In the genomic region with DNA sequence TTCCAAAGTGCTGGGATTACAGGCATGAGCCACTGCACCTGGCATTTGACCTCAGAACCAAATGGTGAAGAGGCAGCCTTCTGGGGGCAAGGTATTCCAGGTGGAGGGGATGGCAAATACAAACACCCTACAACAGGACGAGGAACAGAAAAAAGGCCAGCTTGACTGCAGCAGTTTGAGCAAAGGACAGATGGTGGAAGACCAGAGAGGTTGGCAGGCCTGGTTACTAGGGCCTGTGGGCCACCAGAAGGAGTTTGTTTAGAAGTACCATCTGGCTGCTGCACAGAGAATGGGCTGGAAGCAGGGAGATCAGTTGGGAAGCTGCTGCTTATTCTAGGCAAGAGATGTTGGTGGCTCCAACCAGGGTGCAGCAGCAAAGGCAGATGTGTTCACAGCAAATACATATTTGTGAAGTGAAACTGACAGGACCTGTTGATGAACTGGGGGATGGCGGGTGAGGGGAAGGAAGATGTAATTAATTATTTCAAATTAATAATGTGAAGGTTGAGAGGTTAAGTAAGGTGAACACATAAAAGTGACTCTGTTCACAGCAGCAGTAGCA, we compare ENCODE assay signal across 9 cellular contexts. TPM values are rescaled to one million over a fixed set of nuclear protein-coding genes. Genes with fewer than 3 reads are reported as not detected.
DNase-seq lines count a peak whose midpoint lies in the region; TF ChIP-seq lines count a peak whose summit lies in the region.
"Had no signal": no experiment of that assay in that cellular context is flagged by ENCODE, and none has a peak within 500 bp of the region (broad histone marks: within the 10 kb centered on the region; RNA-seq: fewer than 3 reads in every experiment).

No MANE protein-coding gene starts in this region.

- H3K27me3 Mint-ChIP-seq in activated naive CD4-positive, alpha-beta T cell treated with anti-CD3 and anti-CD28 coated beads, Interleukin-2, amount 50 U/mL, for 24 hours: no peaks in the 10 kb centered on the region
- H3K27me3 Mint-ChIP-seq in mesothelial cell of epicardium (ENCODE audit: low read depth): no peaks in the 10 kb centered on the region

- TF ChIP-seq POLR2A in ovary (IDR thresholded peaks at IDR 0.05): no peak

- no peaks in the 10 kb centered on the region for H3K9me3 ChIP-seq in ascending aorta
- H3K9me3 ChIP-seq in tibial artery: no peaks in the 10 kb centered on the region
- H3K9me3 ChIP-seq in ovary: no peaks in the 10 kb centered on the region

- peak overlapping the region; percentile 77 for H3K27ac Mint-ChIP-seq in activated naive CD4-positive, alpha-beta T cell treated with anti-CD3 and anti-CD28 coated beads, Interleukin-2, amount 50 U/mL, for 24 hours
- no peak overlapping the region for H3K27ac Mint-ChIP-seq in mesothelial cell of epicardium

- TF ChIP-seq CTCF in ascending aorta (IDR thresholded peaks at IDR 0.05): no peak
- TF ChIP-seq CTCF in tibial artery (IDR thresholded peaks at IDR 0.05): peak in 1 of 2 experiments; percentile 3
- TF ChIP-seq CTCF in ovary (IDR thresholded peaks at IDR 0.05): no peak
- TF ChIP-seq CTCF in mesothelial cell of epicardium (IDR thresholded peaks at IDR 0.05; ENCODE audit: unreplicated experiment): no peak

- H3K27ac ChIP-seq in ascending aorta (peak overlapping the region; percentile 97 to 99), tibial artery (peak overlapping the region; percentile 34 to 99), ovary (no peak overlapping the region)

- H3K4me1 Mint-ChIP-seq in activated naive CD4-positive, alpha-beta T cell treated with anti-CD3 and anti-CD28 coated beads, Interleukin-2, amount 50 U/mL, for 24 hours: peaks cover 53% of the 10 kb centered on the region
- peaks cover 33% of the 10 kb centered on the region for H3K4me1 Mint-ChIP-seq in mesothelial cell of epicardium

- H3K4me3 ChIP-seq in ascending aorta: no peak overlapping the region
- no peak overlapping the region for H3K4me3 ChIP-seq in tibial artery
- no peak overlapping the region for H3K4me3 ChIP-seq in ovary

- no peaks in the 10 kb centered on the region for H3K9me3 Mint-ChIP-seq in activated naive CD4-positive, alpha-beta T cell treated with anti-CD3 and anti-CD28 coated beads, Interleukin-2, amount 50 U/mL, for 24 hours
- H3K9me3 Mint-ChIP-seq in mesothelial cell of epicardium: no peaks in the 10 kb centered on the region

- H3K4me3 Mint-ChIP-seq in activated naive CD4-positive, alpha-beta T cell treated with anti-CD3 and anti-CD28 coated beads, Interleukin-2, amount 50 U/mL, for 24 hours: no peak overlapping the region
- no peak overlapping the region for H3K4me3 Mint-ChIP-seq in mesothelial cell of epicardium

- peaks cover 11 to 29% of the 10 kb centered on the region in 2 donors for H3K4me1 ChIP-seq in ascending aorta
- H3K4me1 ChIP-seq in tibial artery: peaks cover 0 to 47% (median 32%) of the 10 kb centered on the region in 4 donors
- H3K4me1 ChIP-seq in ovary (ENCODE audit: insufficient read depth): peaks cover 7% of the 10 kb centered on the region

- H3K36me3 Mint-ChIP-seq in activated naive CD4-positive, alpha-beta T cell treated with anti-CD3 and anti-CD28 coated beads, Interleukin-2, amount 50 U/mL, for 24 hours: no peaks in the 10 kb centered on the region
- no peaks in the 10 kb centered on the region for H3K36me3 Mint-ChIP-seq in mesothelial cell of epicardium

- intact Hi-C loops in ascending aorta (cut with DNase I) (loop anchor here (5.0 kb wide), 1 partner anchor 154 kb away; no protein-coding TSS in a partner anchor), tibial artery (cut with DNase I; ENCODE audit: low total_unique reads) (loop anchor here (2.0 kb wide), 1 partner anchor 112 kb away; no protein-coding TSS in a partner anchor), ovary (cut with DNase I) (loop anchor here in 3 of 4 donors (5.0 kb wide), 2 partner anchors 99 to 114 kb away; no protein-coding TSS in a partner anchor)

- 93 to 98% (median 94%) methylated on average over 2 of the region's 2 CpGs for WGBS in ovary, 3 donors

- H3K36me3 ChIP-seq in ascending aorta (no peaks in the 10 kb centered on the region), tibial artery (no peaks in the 10 kb centered on the region), ovary (no peaks in the 10 kb centered on the region)

- no peak for TF ChIP-seq EP300 in ovary (IDR thresholded peaks at IDR 0.05)

- H3K27me3 ChIP-seq in ascending aorta: no peaks in the 10 kb centered on the region
- H3K27me3 ChIP-seq in tibial artery: no peaks in the 10 kb centered on the region
- no peaks in the 10 kb centered on the region for H3K27me3 ChIP-seq in ovary

- DNase-seq in activated naive CD4-positive, alpha-beta T cell (lab: John Stamatoyannopoulos, UW): no peak
- DNase-seq in ascending aorta (ENCODE audit: low spot score in 2 of 2) (peak in 1 of 2 donors; percentile 62), medulla oblongata (ENCODE audit: extremely low spot score) (peak; percentile 2), tibial artery (no peak), ovary (no peak), mesothelial cell of epicardium (ENCODE audit: low spot score in 2 of 2, unreplicated experiment in 2 of 2) (no peak), SHP77 (lab: John Stamatoyannopoulos, UW) (no peak)
- DNase-seq: stimulated activated CD4-positive, alpha-beta T cell treated with anti-CD3 and anti-CD28 coated beads, Interleukin-4, amount 100 ng/mL, for 24 hours had no signal

RNA-seq across cellular contexts. Expression of gene YPEL2, which starts 2.8 kb away (rescaled TPM):
- total RNA-seq in ascending aorta (10.5 TPM), ovary (10 to 100 TPM in 4 of 7 donors, 1 to 10 TPM in 3; 6.6 to 28.1 (median 10.6) TPM), mesothelial cell of epicardium (7.5 to 9.9 TPM (median 8.7 TPM) in 3 replicates)
- 10 to 100 TPM in 1 of 2 donors, 1 to 10 TPM in 1; 9.1 to 14.0 TPM for polyA plus RNA-seq in ovary

Comparison
In these comparisons a context has a peak if more than half of its experiments do, and no peak if none do; other contexts are left out.
1. H3K27ac ChIP-seq: peak in ascending aorta (2 of 2) and tibial artery (2 of 2); none in ovary (0 of 2).